In the genomic region with DNA sequence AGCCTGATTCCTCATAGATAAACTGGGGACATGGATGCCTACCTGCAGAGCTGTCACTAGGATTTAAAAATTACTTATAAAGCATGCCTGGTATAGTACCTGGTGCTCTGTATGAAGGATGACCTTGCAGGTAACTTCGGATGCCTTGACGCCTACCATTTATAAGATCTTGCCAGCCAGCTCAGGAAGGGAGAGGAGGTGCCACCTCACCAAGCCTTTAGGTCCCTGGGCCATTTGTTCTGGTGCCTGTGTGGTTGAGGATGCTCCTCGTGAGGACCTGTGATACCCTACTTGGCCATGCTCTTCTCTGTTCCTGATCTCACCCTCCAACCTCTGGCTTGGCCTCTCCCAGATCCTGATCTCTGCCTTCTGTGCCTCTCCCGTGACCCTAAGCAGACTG, we compare ENCODE assay signal across 5 cellular contexts.
"Had no signal": no experiment of that assay in that cellular context is flagged by ENCODE, and none has a peak within 500 bp of the region (broad histone marks: within the 10 kb centered on the region; RNA-seq: fewer than 3 reads in every experiment).

No MANE protein-coding gene starts in this region.

- H3K4me1 Mint-ChIP-seq: IgD-negative memory B cell had no signal

- H3K27ac Mint-ChIP-seq: GM23338, H9, IgD-negative memory B cell had no signal

- H3K4me3 Mint-ChIP-seq: GM23338, H9, IgD-negative memory B cell had no signal

- H3K36me3 Mint-ChIP-seq: IgD-negative memory B cell had no signal

- H3K27ac ChIP-seq: HL-60 had no signal

- H3K4me2 ChIP-seq: GM23338 had no signal

- H2AFZ ChIP-seq: GM23338 had no signal

- DNase-seq: H9 had no signal

- ATAC-seq: GM23338, HepG2 had no signal

- H3K4me3 ChIP-seq: GM23338 had no signal
